Comparison of ENCODE assay signal across 8 cellular contexts in genomic region chr19:3692141-3693029, GRCh38. TPM values are rescaled to one million over a fixed set of nuclear protein-coding genes. Genes with fewer than 3 reads are reported as not detected.
DNase-seq lines count a peak whose midpoint lies in the region; ATAC-seq and TF ChIP-seq lines count a peak whose summit lies in the region.

No MANE protein-coding gene starts in this region.

- CTCF ChIA-PET in GM10248 (lab: Yijun Ruan, JAX), result interaction anchor here (1.1 to 4.0 kb wide), 8 partner anchors 8 to 68 kb away, joined by 3 to 22 read pairs (median 8); no protein-coding TSS in a partner anchor

- H3K36me3 Mint-ChIP-seq in osteocyte (ENCODE audit: unreplicated experiment), result peaks cover 11% of the 10 kb centered on the region

- TF ChIP-seq CTCF in GM10248 (IDR thresholded peaks at IDR 0.05; ENCODE audit: control extremely low read depth, extremely low read depth, low read depth, missing control alignments) (peak; percentile 50), dorsolateral prefrontal cortex (IDR thresholded peaks at IDR 0.05 in 54 of 56, conservative IDR thresholded peaks at IDR 0.05 in 2 of 56; ENCODE audit: low read depth in 1 of 56, partially characterized antibody in 56 of 56) (peak in 50 of 56 donors; percentile 20 to 55 (median 40)), osteocyte (IDR thresholded peaks at IDR 0.05) (peak; percentile 59)

- no peak overlapping the region for H3K4me3 Mint-ChIP-seq in osteocyte (ENCODE audit: unreplicated experiment)

- POLR2A ChIA-PET in GM10248 (lab: Yijun Ruan, JAX), result interaction anchor here (0.5 to 0.7 kb wide), 2 partner anchors 18 to 750 kb away, joined by 3 to 4 read pairs; no protein-coding TSS in a partner anchor

- H3K27ac ChIP-seq in dorsolateral prefrontal cortex, result peak overlapping the region in 37 of 59 donors; percentile 4 to 90 (median 53)

- ATAC-seq in HG03139 (IDR thresholded peaks at IDR 0.05; ENCODE audit: unreplicated experiment), result no peak
- ATAC-seq in HG03039 (IDR thresholded peaks at IDR 0.05; ENCODE audit: unreplicated experiment), result no peak

- H3K4me1 Mint-ChIP-seq in osteocyte (ENCODE audit: unreplicated experiment), result peaks cover 26% of the 10 kb centered on the region

- peak overlapping the region; percentile 67 for H3K27ac Mint-ChIP-seq in osteocyte (ENCODE audit: unreplicated experiment)

- H3K9me3 Mint-ChIP-seq in osteocyte (ENCODE audit: unreplicated experiment), result no peaks in the 10 kb centered on the region

- intact Hi-C loops in dorsolateral prefrontal cortex (cut with DNase I), result no loop called here

- DNase-seq in GM10248 (ENCODE audit: extremely low spot score) (no peak), dorsolateral prefrontal cortex (no peak), osteocyte (ENCODE audit: extremely low spot score, unreplicated experiment) (no peak), cerebellar nuclear complex (lab: John Stamatoyannopoulos, UW) (no peak), nucleus accumbens (lab: John Stamatoyannopoulos, UW) (no peak)
- DNase-seq in activated CD4-positive, CD25-positive, alpha-beta regulatory T cell (lab: John Stamatoyannopoulos, UW), result peak; percentile 19 to 50 (median 36)

- peak overlapping the region in 1 of 59 donors; percentile 11 for H3K4me3 ChIP-seq in dorsolateral prefrontal cortex

- no peaks in the 10 kb centered on the region for H3K27me3 ChIP-seq in dorsolateral prefrontal cortex

- no peaks in the 10 kb centered on the region for H3K27me3 Mint-ChIP-seq in osteocyte (ENCODE audit: unreplicated experiment)

RNA-seq across cellular contexts. Expression of gene PIP5K1C, which starts 7.9 kb away (rescaled TPM):
- 100 to 1,000 TPM in 105 of 120 experiments, 10 to 100 TPM in 15; 52.4 to 207 (median 126) TPM for total RNA-seq in dorsolateral prefrontal cortex
- total RNA-seq in osteocyte, result 73.0 and 75.7 TPM in 2 replicates

RNA-seq across cellular contexts. Expression of gene TJP3, which starts 15.8 kb away (rescaled TPM):
- 1 to 10 TPM in 12 of 120 experiments, under 1 TPM in 19, not detected in 89; 0.14 to 4.5 (median 0.81) TPM for total RNA-seq in dorsolateral prefrontal cortex
- not detected in 2 replicates for total RNA-seq in osteocyte

Comparison
In these comparisons a context has a peak if more than half of its experiments do, and no peak if none do; other contexts are left out.
1. DNase-seq: peak in activated CD4-positive, CD25-positive, alpha-beta regulatory T cell (4 of 4); none in GM10248 (single experiment), dorsolateral prefrontal cortex (0 of 10), osteocyte (single experiment), cerebellar nuclear complex (0 of 2) and nucleus accumbens (0 of 56).
2. Peak in every context shown above with its lines, with median percentiles within 50 percentile points of each other: CTCF ChIP-seq.